In genomic region chr1:220880367-220880680, GRCh38 we compare ENCODE assay signal across 8 cellular contexts. TPM values are rescaled to one million over a fixed set of nuclear protein-coding genes. Genes with fewer than 3 reads are reported as not detected.
A peak's percentile ranks its signal among the peaks of the same experiment; 100 is the strongest.
DNase-seq lines count a peak whose midpoint lies in the region; ATAC-seq, FAIRE-seq and TF ChIP-seq lines count a peak whose summit lies in the region.

No MANE protein-coding gene starts in this region.

- H3K27ac ChIP-seq in A549 (peak overlapping the region; percentile 83 to 94), HUES64 (ENCODE audit: low read depth, low read length) (no peak overlapping the region)

- H3K27ac Mint-ChIP-seq in naive B cell = peak overlapping the region in 4 of 6 donors; percentile 69 to 92 (median 90)

- intact Hi-C loops in posterior cingulate gyrus (cut with DNase I) = loop anchor here (5.0 kb wide), 1 partner anchor 217 kb away; no protein-coding TSS in a partner anchor

- H3K4me1 ChIP-seq in A549 (peaks cover 22% of the 10 kb centered on the region), HUES64 (ENCODE audit: insufficient read depth, low read length) (peaks cover 27% of the 10 kb centered on the region)

- peaks cover 100% of the 10 kb centered on the region for H3K27me3 ChIP-seq in HUES64 (ENCODE audit: insufficient read depth, low read length)

- no peak for TF ChIP-seq POLR2A in A549 (IDR thresholded peaks at IDR 0.05; ENCODE audit: low read length)

- H3K9me3 ChIP-seq in A549 (no peaks in the 10 kb centered on the region), HUES64 (ENCODE audit: insufficient read depth, low read depth, low read length) (no peaks in the 10 kb centered on the region)

- CTCF ChIA-PET in A549 (lab: Yijun Ruan, JAX) = no interaction called here

- no peaks in the 10 kb centered on the region for H3K36me3 ChIP-seq in HUES64 (ENCODE audit: insufficient read depth, low read length)

- WGBS in A549 (ENCODE audit: missing lambda C conversion rate) = 38% methylated on average over 9 of the region's 9 CpGs
- under 1% methylated on average over 8 of the region's 9 CpGs for WGBS in HUES64

- H3K36me3 Mint-ChIP-seq in naive B cell = peaks cover 7 to 18% of the 10 kb centered on the region in 2 donors

- ATAC-seq in A549 (no peak), naive B cell (ENCODE audit: low read depth in 2 of 2) (no peak), GM21526 (IDR thresholded peaks at IDR 0.05; ENCODE audit: low FRiP score, unreplicated experiment) (no peak)

- no peak for TF ChIP-seq EP300 in A549 (IDR thresholded peaks at IDR 0.05)

- peak overlapping the region; percentile 88 for H3K4me2 ChIP-seq in A549

- no peaks in the 10 kb centered on the region for H3K9me3 Mint-ChIP-seq in naive B cell

- peak overlapping the region; percentile 88 to 98 (median 94) for H3K4me3 Mint-ChIP-seq in naive B cell

- DNase-seq in A549 (ENCODE audit: low read depth in 1 of 2, low spot score in 1 of 2) (no peak), choroid plexus epithelial cell (ENCODE audit: low read depth) (no peak), naive B cell (no peak), Ammon's horn (ENCODE audit: low spot score) (no peak), posterior cingulate gyrus (no peak), urothelium cell line (ENCODE audit: low spot score) (no peak)

- no peak for TF ChIP-seq RAD21 in A549 (conservative IDR thresholded peaks at IDR 0.05 in 1 of 2, IDR thresholded peaks at IDR 0.05 in 1 of 2)

- H3K4me3 ChIP-seq in A549 (peak overlapping the region; percentile 73), HUES64 (ENCODE audit: low read length) (peak overlapping the region; percentile 51), choroid plexus epithelial cell (ENCODE audit: low read depth, low read length) (peak overlapping the region; percentile 67)

- FAIRE-seq in A549 (lab: Jason Lieb, UNC) = no peak
- FAIRE-seq in urothelium cell line (lab: Jason Lieb, UNC) = no peak

- TF ChIP-seq CTCF in A549 (IDR thresholded peaks at IDR 0.05) (no peak), choroid plexus epithelial cell (conservative IDR thresholded peaks at IDR 0.05; ENCODE audit: low read depth, low read length) (no peak)

- POLR2A ChIA-PET in A549 (lab: Yijun Ruan, JAX) = no interaction called here

- H3K4me1 Mint-ChIP-seq in naive B cell = peaks cover 40 to 52% (median 45%) of the 10 kb centered on the region in 3 donors

- H3K27me3 Mint-ChIP-seq in naive B cell = peaks cover 9 to 59% (median 18%) of the 10 kb centered on the region in 3 donors

- H3K9ac ChIP-seq in HUES64 (ENCODE audit: low read depth, low read length) = no peak overlapping the region

TF ChIP-seq in A549, 52 proteins besides CTCF, POLR2A, EP300 and RAD21:
- TF ChIP-seq SREBF2 (IDR thresholded peaks at IDR 0.05) = no peak
- no peak for TF ChIP-seq FOSB (CRISPR knock-in tag; IDR thresholded peaks at IDR 0.05)
- TF ChIP-seq HOXB5 (CRISPR knock-in tag; IDR thresholded peaks at IDR 0.05) = no peak
- no peak for TF ChIP-seq NFE2L2 (conservative IDR thresholded peaks at IDR 0.05; ENCODE audit: low read length)
- TF ChIP-seq ELK1 (IDR thresholded peaks at IDR 0.05; ENCODE audit: low read depth, low read length) = no peak
- no peak for TF ChIP-seq TFCP2L1 (CRISPR knock-in tag; IDR thresholded peaks at IDR 0.05)
- TF ChIP-seq EHF (CRISPR knock-in tag; IDR thresholded peaks at IDR 0.05) = no peak
- no peak for TF ChIP-seq JUNB (IDR thresholded peaks at IDR 0.05)
- TF ChIP-seq RFX5 (IDR thresholded peaks at IDR 0.05) = no peak
- no peak for TF ChIP-seq CHD4 (IDR thresholded peaks at IDR 0.05; ENCODE audit: borderline replicate concordance)
- no peak for TF ChIP-seq GATA3 (IDR thresholded peaks at IDR 0.05; ENCODE audit: borderline replicate concordance)
- no peak for TF ChIP-seq JUN (IDR thresholded peaks at IDR 0.05)
- TF ChIP-seq, protein P1, sequence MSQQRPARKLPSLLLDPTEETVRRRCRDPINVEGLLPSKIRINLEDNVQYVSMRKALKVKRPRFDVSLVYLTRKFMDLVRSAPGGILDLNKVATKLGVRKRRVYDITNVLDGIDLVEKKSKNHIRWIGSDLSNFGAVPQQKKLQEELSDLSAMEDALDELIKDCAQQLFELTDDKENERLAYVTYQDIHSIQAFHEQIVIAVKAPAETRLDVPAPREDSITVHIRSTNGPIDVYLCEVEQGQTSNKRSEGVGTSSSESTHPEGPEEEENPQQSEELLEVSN (IDR thresholded peaks at IDR 0.05; ENCODE audit: borderline replicate concordance, low read depth) = no peak
- TF ChIP-seq HOXA7 (CRISPR knock-in tag; IDR thresholded peaks at IDR 0.05) = no peak
- TF ChIP-seq ZNF302 (CRISPR knock-in tag; IDR thresholded peaks at IDR 0.05) = no peak
- no peak for TF ChIP-seq POLR2AphosphoS2 (conservative IDR thresholded peaks at IDR 0.05; ENCODE audit: low read length)

RNA-seq across cellular contexts. Expression of gene HLX, which starts 1.1 kb away (rescaled TPM):
- 0.70 and 0.86 TPM in 2 replicates for polyA plus RNA-seq in A549 (2011; rRNA removed)
- 1.4 and 1.6 TPM in 2 replicates for polyA plus RNA-seq in A549 (2012; cell fraction: cytosol; rRNA removed)
- polyA plus RNA-seq in A549 (2012; cell fraction: nucleus; rRNA removed) = 2.8 and 2.9 TPM in 2 replicates
- 4.8 to 5.6 TPM (median 4.9 TPM) in 3 replicates for polyA plus RNA-seq in A549 (2017; fragmentation: RNase III; extraction: RNeasy Plus Mini Kit Qiagen cat#74134 plus additional on column Dnase treatment)
- polyA minus RNA-seq in A549 (2011; rRNA and poly(A)+ RNA removed) = 0.73 and 0.79 TPM in 2 replicates
- polyA plus RNA-seq in HUES64 (2013, experiment 1 of 2) = 0.55 TPM
- polyA plus RNA-seq in HUES64 (2013, experiment 2 of 2) = 0.70 TPM
- 1 to 10 TPM in 4 of 6 donors, under 1 TPM in 1, not detected in 1; 0.92 to 3.5 (median 2.7) TPM for polyA plus RNA-seq in naive B cell (ENCODE audit: low read depth in 6 of 6)
